Comparison of ENCODE assay signal across 11 cellular contexts in the genomic region with DNA sequence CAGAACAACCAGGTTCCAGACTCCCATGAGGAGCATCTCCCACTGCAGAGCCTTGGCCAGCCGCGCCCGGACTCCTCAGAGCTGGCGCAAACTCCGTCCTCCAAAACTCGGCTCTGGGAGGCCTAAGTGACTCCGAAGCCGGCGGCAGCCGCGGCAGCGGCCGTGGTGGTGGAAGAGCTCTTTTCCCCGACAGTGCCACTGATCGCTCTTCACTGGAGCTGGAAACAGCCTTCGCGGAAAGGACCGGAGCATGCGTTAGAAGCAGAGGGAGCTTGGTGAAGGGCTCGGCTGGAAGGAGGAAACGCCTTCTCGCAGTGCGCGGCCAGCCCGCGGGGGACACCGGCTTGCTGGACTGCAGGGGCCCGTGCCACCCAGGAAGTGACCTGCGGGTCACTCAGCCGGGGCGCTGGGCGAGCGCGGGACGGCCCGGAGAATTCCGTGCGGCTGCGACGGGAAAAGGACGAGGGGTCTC. TPM values are rescaled to one million over a fixed set of nuclear protein-coding genes. Genes with fewer than 3 reads are reported as not detected.
DNase-seq lines count a peak whose midpoint lies in the region; ATAC-seq, FAIRE-seq and TF ChIP-seq lines count a peak whose summit lies in the region.
"Had no signal": no experiment of that assay in that cellular context is flagged by ENCODE, and none has a peak within 500 bp of the region (broad histone marks: within the 10 kb centered on the region; RNA-seq: fewer than 3 reads in every experiment).

No MANE protein-coding gene starts in this region.

- H2AFZ ChIP-seq in H1 (ENCODE audit: low read length) (no peak overlapping the region), neuronal stem cell (ENCODE audit: low read length) (peak overlapping the region; percentile 71)

- H4K91ac ChIP-seq in H1 (replicated peaks; ENCODE audit: insufficient read length, low read length) (no peak overlapping the region), neuronal stem cell (ENCODE audit: low read depth, low read length, poor library complexity) (no peak overlapping the region)

- H2BK5ac ChIP-seq in H1 (ENCODE audit: low read depth, low read length) (no peak overlapping the region), neuronal stem cell (ENCODE audit: low read length) (no peak overlapping the region)

- no peak for TF ChIP-seq CTCF in AG09309 (IDR thresholded peaks at IDR 0.05; ENCODE audit: control insufficient read depth, insufficient read depth, low read depth, low read length, missing control alignments)
- no peak for TF ChIP-seq CTCF in H1 (IDR thresholded peaks at IDR 0.05; ENCODE audit: control extremely low read depth in 1 of 3, insufficient read depth in 1 of 3, low read depth in 1 of 3, low read length in 3 of 3)

- TF ChIP-seq EP300 in H1 (IDR thresholded peaks at IDR 0.05; ENCODE audit: borderline replicate concordance in 1 of 2, low read depth in 2 of 2, low read length in 2 of 2), result no peak

- 7% methylated on average over 38 of the region's 41 CpGs; no CpG with 5 or more reads in 1 of the 2 experiments for WGBS in H1 (ENCODE audit: extremely low coverage in 1 of 2, insufficient coverage in 1 of 2, insufficient read length in 1 of 2, insufficient replicate concordance in 2 of 2, low coverage in 1 of 2, low lambda C conversion rate in 2 of 2, missing lambda C conversion rate in 1 of 2), 2 experiments
- no CpG with 5 or more reads among the region's 41 CpGs for WGBS in neuronal stem cell (ENCODE audit: extremely low coverage in 2 of 2, insufficient read length in 2 of 2, insufficient replicate concordance in 1 of 2), 2 donors

- no peak overlapping the region for H2BK120ac ChIP-seq in H1 (replicated peaks; ENCODE audit: low read depth, low read length)
- no peak overlapping the region for H2BK120ac ChIP-seq in neuronal stem cell (ENCODE audit: low read depth, low read length)

- no peaks in the 10 kb centered on the region for H3K79me2 ChIP-seq in H1 (ENCODE audit: control insufficient read depth in 1 of 2, insufficient read depth in 2 of 2, low read length in 2 of 2)

- no peak for ATAC-seq in HG02678 (IDR thresholded peaks at IDR 0.05; ENCODE audit: unreplicated experiment)

- CTCF ChIA-PET in H1 (lab: Charles Lee; ENCODE audit: partially characterized antibody), result interaction anchor here (0.6 to 1.6 kb wide), 9 partner anchors 9 to 570 kb away, joined by 3 to 7 read pairs (median 3); no protein-coding TSS in a partner anchor

- no peak for TF ChIP-seq POLR2A in H1 (IDR thresholded peaks at IDR 0.05; ENCODE audit: control extremely low read depth in 1 of 2, low read depth in 2 of 2, low read length in 2 of 2)

- H3K4me3 ChIP-seq in AG09309 (ENCODE audit: control insufficient read depth, low read depth, low read length) (peak overlapping the region; percentile 78), HAP-1 (peak overlapping the region; percentile 54), H1 (ENCODE audit: extremely low read depth in 1 of 4, insufficient read depth in 2 of 4, low read depth in 3 of 4, low read length in 4 of 4) (no peak overlapping the region), neuronal stem cell (ENCODE audit: low read length in 2 of 2) (no peak overlapping the region)

- POLR2A ChIA-PET in H1 (lab: Charles Lee; ENCODE audit: partially characterized antibody), result interaction anchor here (1.2 kb wide), 1 partner anchor 34 kb away, joined by 3 read pairs; no protein-coding TSS in a partner anchor

- H3K79me1 ChIP-seq in H1 (ENCODE audit: low read depth, low read length), result no peaks in the 10 kb centered on the region; the same call in 1 of the 2 replicates
- H3K79me1 ChIP-seq in neuronal stem cell (ENCODE audit: low read depth, low read length), result no peaks in the 10 kb centered on the region

- H2BK12ac ChIP-seq in H1 (ENCODE audit: low read depth, low read length), result 0 out of 2 replicates have a peak overlapping the region, but pooled peaks have one; percentile 81
- H2BK12ac ChIP-seq in neuronal stem cell (ENCODE audit: low read length), result no peak overlapping the region

- H3K56ac ChIP-seq in H1 (replicated peaks; ENCODE audit: insufficient read length, low read depth, low read length), result no peak overlapping the region

- no peaks in the 10 kb centered on the region for H3K9me3 ChIP-seq in HAP-1
- H3K9me3 ChIP-seq in H1 (ENCODE audit: insufficient read depth in 2 of 2, low read depth in 1 of 2, low read length in 1 of 2), result no peaks in the 10 kb centered on the region
- no peaks in the 10 kb centered on the region for H3K9me3 ChIP-seq in neuronal stem cell (replicated peaks in 1 of 2; ENCODE audit: control insufficient read depth in 2 of 2, insufficient read depth in 1 of 2, low read depth in 1 of 2, low read length in 2 of 2)

- DNase-seq in AG09309 (ENCODE audit: low read depth) (no peak), HAP-1 (ENCODE audit: low spot score in 2 of 2) (peak in 1 of 2 experiments; percentile 61), H1 (ENCODE audit: low read depth in 1 of 2, low spot score in 2 of 2) (peak in 1 of 2 experiments; percentile 61), neuronal stem cell (ENCODE audit: low spot score) (no peak), NCI-H2196 (lab: John Stamatoyannopoulos, UW; ENCODE audit: unreplicated experiment) (no peak), inferior parietal cortex (ENCODE audit: extremely low spot score) (no peak), SIG-M5 (lab: John Stamatoyannopoulos, UW) (no peak)
- DNase-seq: stimulated activated CD8-positive, alpha-beta memory T cell treated with anti-CD3 and anti-CD28 coated beads, Interleukin-4, amount 100 ng/mL, for 48 hours had no signal

- no peak overlapping the region for H2AK5ac ChIP-seq in H1 (ENCODE audit: low read depth, low read length)
- no peak overlapping the region for H2AK5ac ChIP-seq in neuronal stem cell (ENCODE audit: low read depth, low read length)

- no peaks in the 10 kb centered on the region; the same call in 1 of the 2 replicates for H3K23me2 ChIP-seq in H1 (ENCODE audit: low read depth, low read length)

- H4K5ac ChIP-seq in H1 (ENCODE audit: insufficient read length, low read depth, low read length), result no peak overlapping the region

- no peak overlapping the region for H2BK20ac ChIP-seq in H1 (ENCODE audit: low read length)

- H3K27me3 ChIP-seq in HAP-1 (ENCODE audit: low read depth), result no peaks in the 10 kb centered on the region
- peaks cover 97 to 100% (median 100%) of the 10 kb centered on the region in 4 experiments for H3K27me3 ChIP-seq in H1 (replicated peaks in 1 of 4; ENCODE audit: control insufficient read depth in 3 of 4, extremely low read depth in 1 of 4, insufficient read depth in 3 of 4, low read length in 3 of 4)
- peaks cover 56 to 99% (median 97%) of the 10 kb centered on the region in 3 experiments for H3K27me3 ChIP-seq in neuronal stem cell (ENCODE audit: control insufficient read depth in 3 of 3, insufficient read depth in 3 of 3, low read depth in 1 of 3, low read length in 3 of 3)

- no peak for TF ChIP-seq RAD21 in H1 (IDR thresholded peaks at IDR 0.05 in 1 of 2, conservative IDR thresholded peaks at IDR 0.05 in 1 of 2; ENCODE audit: low read depth in 2 of 2, low read length in 2 of 2)

- H3K18ac ChIP-seq in H1 (ENCODE audit: extremely low read depth, low read length), result no peak overlapping the region; the same call in 1 of the 2 replicates
- peak overlapping the region; percentile 76 for H3K18ac ChIP-seq in neuronal stem cell (ENCODE audit: low read length)

- H3K4ac ChIP-seq in H1 (replicated peaks; ENCODE audit: insufficient read length, low read depth, low read length), result no peak overlapping the region
- no peak overlapping the region for H3K4ac ChIP-seq in neuronal stem cell (ENCODE audit: low read length)

- H3K27ac ChIP-seq in H1 (ENCODE audit: low read depth, low read length), result no peak overlapping the region
- no peak overlapping the region for H3K27ac ChIP-seq in neuronal stem cell (replicated peaks; ENCODE audit: low read length)
- H3K27ac ChIP-seq: KMS-11 had no signal

- no peak overlapping the region for H3K23ac ChIP-seq in H1 (ENCODE audit: insufficient read length)
- peak overlapping the region; percentile 50 for H3K23ac ChIP-seq in neuronal stem cell (ENCODE audit: low read depth, low read length, poor library complexity)

- FAIRE-seq in H1 (lab: Jason Lieb, UNC), result no peak

- in situ Hi-C loops in HAP-1 (cut with MboI; ENCODE audit: low sequenced_read_pairs), result loop anchor here (10.0 kb wide), 2 partner anchors 380 to 540 kb away; a partner anchor contains a TSS

- peaks cover 58% of the 10 kb centered on the region for H3K4me1 ChIP-seq in HAP-1
- peaks cover 0 to 4% (median 1%) of the 10 kb centered on the region in 4 experiments; a peak in 4 of 7 replicates for H3K4me1 ChIP-seq in H1 (replicated peaks in 1 of 4; ENCODE audit: control insufficient read depth in 3 of 4, insufficient read depth in 4 of 4, low read length in 3 of 4)
- H3K4me1 ChIP-seq in neuronal stem cell (ENCODE audit: control insufficient read depth in 2 of 2, insufficient read depth in 1 of 2, low read depth in 1 of 2, low read length in 2 of 2), result peaks cover 0 to 1% of the 10 kb centered on the region in 2 donors

- no peak overlapping the region for H3K14ac ChIP-seq in H1 (ENCODE audit: insufficient read length)
- peak overlapping the region; percentile 17 for H3K14ac ChIP-seq in neuronal stem cell (ENCODE audit: low read length)

- H3K4me2 ChIP-seq in H1 (ENCODE audit: insufficient read depth in 1 of 2, low read depth in 2 of 2, low read length in 2 of 2) (peak overlapping the region; percentile 13 to 34; a peak in 3 of 4 replicates), neuronal stem cell (ENCODE audit: insufficient read depth, low read length, poor library complexity, severe bottlenecking) (no peak overlapping the region)
- H3K4me2 ChIP-seq: KMS-11 had no signal

- H4K8ac ChIP-seq in H1 (ENCODE audit: extremely low read depth, insufficient read depth, low read length) (peak overlapping the region; percentile 65; the same call in 1 of the 2 replicates), neuronal stem cell (ENCODE audit: low read depth, low read length) (no peak overlapping the region)

- H3K36me3 ChIP-seq in HAP-1 (replicated peaks), result no peaks in the 10 kb centered on the region; the same call in none of the 2 replicates
- peaks cover 0 to 11% (median 0%) of the 10 kb centered on the region in 4 experiments; a peak in 1 of 8 replicates for H3K36me3 ChIP-seq in H1 (ENCODE audit: control insufficient read depth in 2 of 4, insufficient read depth in 4 of 4, low read length in 3 of 4)
- H3K36me3 ChIP-seq in neuronal stem cell (replicated peaks in 1 of 2; ENCODE audit: control insufficient read depth in 2 of 2, insufficient read depth in 2 of 2, low read length in 2 of 2), result no peaks in the 10 kb centered on the region

- H4K20me1 ChIP-seq in H1 (replicated peaks in 1 of 2; ENCODE audit: control insufficient read depth in 1 of 2, insufficient read depth in 2 of 2, low read length in 2 of 2), result peaks cover 30 to 47% of the 10 kb centered on the region in 2 experiments

- no peak overlapping the region for H3K9ac ChIP-seq in H1 (replicated peaks in 1 of 4; ENCODE audit: extremely low read depth in 1 of 4, low read depth in 3 of 4, low read length in 3 of 4)
- H3K9ac ChIP-seq in neuronal stem cell (ENCODE audit: low read depth, low read length, poor library complexity), result no peak overlapping the region
- H3K9ac ChIP-seq: KMS-11 had no signal

- H2BK15ac ChIP-seq in H1 (ENCODE audit: low read length), result no peak overlapping the region
- H2BK15ac ChIP-seq in neuronal stem cell (ENCODE audit: low read length), result no peak overlapping the region

RNA-seq across cellular contexts. Expression of a gene that starts 5.0 kb away (rescaled TPM):
- not detected in 2 replicates for total RNA-seq in H1 (2021; fragmentation: NEBNext Ultra II Directional; extraction: Animal tissue kit (Norgen Biotek cat#: 25700))
- not detected in 2 replicates for polyA plus RNA-seq in H1 (2011; rRNA removed)
- polyA plus RNA-seq in H1 (2011; cell fraction: cytosol; rRNA removed), result not detected
- polyA plus RNA-seq in H1 (2011; cell fraction: nucleus; rRNA removed), result not detected
- polyA plus RNA-seq in H1 (2012, experiment 1 of 2), result 0.07 TPM in 1 of 4 replicates, not detected in the others
- not detected for polyA plus RNA-seq in H1 (2012, experiment 2 of 2)
- polyA plus RNA-seq in H1 (2013, experiment 1 of 2), result not detected
- polyA plus RNA-seq in H1 (2013, experiment 2 of 2), result not detected
- polyA minus RNA-seq in H1 (2011; rRNA and poly(A)+ RNA removed), result not detected in 2 replicates
- not detected for polyA minus RNA-seq in H1 (2011; cell fraction: cytosol; rRNA and poly(A)+ RNA removed)
- not detected for polyA minus RNA-seq in H1 (2011; cell fraction: nucleus; rRNA and poly(A)+ RNA removed)
- polyA plus RNA-seq in neuronal stem cell (2013, experiment 1 of 2), result not detected
- polyA plus RNA-seq in neuronal stem cell (2013, experiment 2 of 2), result not detected
- total RNA-seq: glomerular endothelial cell had no signal

RNA-seq across cellular contexts. Expression of a gene that starts 19.9 kb away (rescaled TPM):
- total RNA-seq in H1 (2021; fragmentation: NEBNext Ultra II Directional; extraction: Animal tissue kit (Norgen Biotek cat#: 25700)), result not detected in 2 replicates
- polyA plus RNA-seq in H1 (2011; rRNA removed), result not detected in 2 replicates
- not detected for polyA plus RNA-seq in H1 (2011; cell fraction: cytosol; rRNA removed)
- not detected for polyA plus RNA-seq in H1 (2011; cell fraction: nucleus; rRNA removed)
- polyA plus RNA-seq in H1 (2012, experiment 1 of 2), result not detected in 4 replicates
- not detected for polyA plus RNA-seq in H1 (2012, experiment 2 of 2)
- not detected for polyA plus RNA-seq in H1 (2013, experiment 1 of 2)
- polyA plus RNA-seq in H1 (2013, experiment 2 of 2), result not detected
- not detected in 2 replicates for polyA minus RNA-seq in H1 (2011; rRNA and poly(A)+ RNA removed)
- polyA minus RNA-seq in H1 (2011; cell fraction: cytosol; rRNA and poly(A)+ RNA removed), result not detected
- not detected for polyA minus RNA-seq in H1 (2011; cell fraction: nucleus; rRNA and poly(A)+ RNA removed)
- polyA plus RNA-seq in neuronal stem cell (2013, experiment 1 of 2), result not detected
- polyA plus RNA-seq in neuronal stem cell (2013, experiment 2 of 2), result not detected

RNA-seq across cellular contexts. Expression of a gene that starts 30.8 kb away (rescaled TPM):
- not detected in 2 replicates for total RNA-seq in H1 (2021; fragmentation: NEBNext Ultra II Directional; extraction: Animal tissue kit (Norgen Biotek cat#: 25700))
- polyA plus RNA-seq in H1 (2011; rRNA removed), result not detected in 2 replicates
- not detected for polyA plus RNA-seq in H1 (2011; cell fraction: cytosol; rRNA removed)
- polyA plus RNA-seq in H1 (2011; cell fraction: nucleus; rRNA removed), result not detected
- polyA plus RNA-seq in H1 (2012, experiment 1 of 2), result not detected in 4 replicates
- not detected for polyA plus RNA-seq in H1 (2012, experiment 2 of 2)
- not detected for polyA plus RNA-seq in H1 (2013, experiment 1 of 2)
- polyA plus RNA-seq in H1 (2013, experiment 2 of 2), result not detected
- not detected in 2 replicates for polyA minus RNA-seq in H1 (2011; rRNA and poly(A)+ RNA removed)
- polyA minus RNA-seq in H1 (2011; cell fraction: cytosol; rRNA and poly(A)+ RNA removed), result not detected
- not detected for polyA minus RNA-seq in H1 (2011; cell fraction: nucleus; rRNA and poly(A)+ RNA removed)
- polyA plus RNA-seq in neuronal stem cell (2013, experiment 1 of 2), result not detected
- polyA plus RNA-seq in neuronal stem cell (2013, experiment 2 of 2), result not detected

RNA-seq across cellular contexts. Expression of a gene that starts 37.7 kb away (rescaled TPM):
- total RNA-seq in H1 (2021; fragmentation: NEBNext Ultra II Directional; extraction: Animal tissue kit (Norgen Biotek cat#: 25700)), result not detected in 2 replicates
- polyA plus RNA-seq in H1 (2011; rRNA removed), result 0.02 TPM in 1 of 2 replicates, not detected in the other
- not detected for polyA plus RNA-seq in H1 (2011; cell fraction: cytosol; rRNA removed)
- polyA plus RNA-seq in H1 (2011; cell fraction: nucleus; rRNA removed), result not detected
- polyA plus RNA-seq in H1 (2012, experiment 1 of 2), result 0.13 TPM in 1 of 4 replicates, not detected in the others
- 0.07 TPM for polyA plus RNA-seq in H1 (2012, experiment 2 of 2)
- not detected for polyA plus RNA-seq in H1 (2013, experiment 1 of 2)
- polyA plus RNA-seq in H1 (2013, experiment 2 of 2), result not detected
- polyA minus RNA-seq in H1 (2011; rRNA and poly(A)+ RNA removed), result not detected in 2 replicates
- not detected for polyA minus RNA-seq in H1 (2011; cell fraction: cytosol; rRNA and poly(A)+ RNA removed)
- not detected for polyA minus RNA-seq in H1 (2011; cell fraction: nucleus; rRNA and poly(A)+ RNA removed)
- polyA plus RNA-seq in neuronal stem cell (2013, experiment 1 of 2), result not detected
- polyA plus RNA-seq in neuronal stem cell (2013, experiment 2 of 2), result not detected
- total RNA-seq: glomerular endothelial cell had no signal

RNA-seq across cellular contexts. Expression of a gene that starts 39.5 kb away (rescaled TPM):
- not detected in 2 replicates for total RNA-seq in H1 (2021; fragmentation: NEBNext Ultra II Directional; extraction: Animal tissue kit (Norgen Biotek cat#: 25700))
- polyA plus RNA-seq in H1 (2011; rRNA removed), result not detected in 2 replicates
- not detected for polyA plus RNA-seq in H1 (2011; cell fraction: cytosol; rRNA removed)
- not detected for polyA plus RNA-seq in H1 (2011; cell fraction: nucleus; rRNA removed)
- polyA plus RNA-seq in H1 (2012, experiment 1 of 2), result not detected in 4 replicates
- polyA plus RNA-seq in H1 (2012, experiment 2 of 2), result not detected
- polyA plus RNA-seq in H1 (2013, experiment 1 of 2), result not detected
- polyA plus RNA-seq in H1 (2013, experiment 2 of 2), result not detected
- not detected in 2 replicates for polyA minus RNA-seq in H1 (2011; rRNA and poly(A)+ RNA removed)
- polyA minus RNA-seq in H1 (2011; cell fraction: cytosol; rRNA and poly(A)+ RNA removed), result not detected
- polyA minus RNA-seq in H1 (2011; cell fraction: nucleus; rRNA and poly(A)+ RNA removed), result not detected
- polyA plus RNA-seq in neuronal stem cell (2013, experiment 1 of 2), result not detected
- not detected for polyA plus RNA-seq in neuronal stem cell (2013, experiment 2 of 2)

Comparison
In these comparisons a context has a peak if more than half of its experiments do, and no peak if none do; other contexts are left out.
1. H3K4me3 ChIP-seq: peak in AG09309 (single experiment) and HAP-1 (single experiment); none in H1 (0 of 4) and neuronal stem cell (0 of 2).